In the genomic region with DNA sequence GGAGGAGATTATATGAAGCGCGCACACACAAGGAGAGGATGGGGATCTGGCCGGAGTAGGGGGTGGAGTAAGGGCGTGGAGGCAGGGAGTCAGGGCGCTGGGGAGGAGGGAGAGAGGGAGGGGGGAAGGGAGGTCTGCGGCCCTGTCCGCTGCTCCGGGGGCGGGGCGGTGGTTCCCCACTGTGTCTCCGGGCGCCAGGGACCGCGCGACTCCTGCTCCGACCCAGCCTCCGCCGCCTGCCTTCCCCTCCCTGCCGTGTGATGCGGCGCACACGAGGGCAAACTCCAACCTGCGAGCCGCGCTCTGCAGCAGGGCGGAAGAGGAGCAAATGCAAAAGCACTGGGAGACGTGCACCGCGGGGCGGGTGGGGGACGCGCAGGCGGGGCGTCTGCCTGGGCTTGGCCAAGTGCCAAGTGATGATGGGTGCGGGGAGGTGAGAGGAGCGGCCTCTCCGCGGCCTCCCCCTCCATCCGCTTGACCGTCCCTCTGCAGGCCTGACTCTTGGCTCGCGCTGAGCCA, we compare ENCODE assay signal across 9 cellular contexts. TPM values are rescaled to one million over a fixed set of nuclear protein-coding genes. Genes with fewer than 3 reads are reported as not detected.
DNase-seq lines count a peak whose midpoint lies in the region; ATAC-seq and TF ChIP-seq lines count a peak whose summit lies in the region.
"Had no signal": no experiment of that assay in that cellular context is flagged by ENCODE, and none has a peak within 500 bp of the region (broad histone marks: within the 10 kb centered on the region; RNA-seq: fewer than 3 reads in every experiment).

TSS of gene DCHS2 (minus strand) at position 69 of the 519 bp plus-strand sequence. CDS start 444 bp downstream, outside the sequence.

- H3K4me3 Mint-ChIP-seq in CD8-positive, alpha-beta memory T cell = peak within 1 kb of the TSS; percentile 26 to 83 (median 59)
- peak within 1 kb of the TSS; percentile 84 for H3K4me3 Mint-ChIP-seq in neural crest cell

- POLR2A ChIA-PET in CD8-positive, alpha-beta memory T cell (lab: Charles Lee) = no interaction called here

- no peak within 1 kb of the TSS for H3K4me3 ChIP-seq in CD8-positive, alpha-beta memory T cell (ENCODE audit: low read length)
- peak within 1 kb of the TSS; percentile 35 for H3K4me3 ChIP-seq in epithelial cell of proximal tubule (ENCODE audit: low read depth, low read length)

- ATAC-seq in GM18909 (IDR thresholded peaks at IDR 0.05; ENCODE audit: poor library complexity, unreplicated experiment) (peak; percentile 64), HG03108 (IDR thresholded peaks at IDR 0.05; ENCODE audit: unreplicated experiment) (peak; percentile 60)

- no peaks in the 10 kb centered on the region for H3K9me3 ChIP-seq in CD8-positive, alpha-beta memory T cell (ENCODE audit: low read length)
- H3K9me3 ChIP-seq: neutrophil had no signal

- peaks cover 13% of the 10 kb centered on the region for H3K27me3 ChIP-seq in CD8-positive, alpha-beta memory T cell (ENCODE audit: insufficient read depth, low read length, poor library complexity, severe bottlenecking)

- H3K36me3 ChIP-seq in CD8-positive, alpha-beta memory T cell (ENCODE audit: insufficient read depth, low read length) = no peaks in the 10 kb centered on the region
- H3K36me3 ChIP-seq: neutrophil had no signal

- H3K27me3 Mint-ChIP-seq in CD8-positive, alpha-beta memory T cell = peaks cover 35 to 60% of the 10 kb centered on the region in 2 donors
- H3K27me3 Mint-ChIP-seq in neural crest cell (ENCODE audit: low read depth) = peaks cover 82% of the 10 kb centered on the region

- no peak within 1 kb of the TSS for H3K27ac ChIP-seq in CD8-positive, alpha-beta memory T cell (ENCODE audit: low read depth, low read length)
- H3K27ac ChIP-seq: neutrophil had no signal

- H3K4me1 Mint-ChIP-seq in CD8-positive, alpha-beta memory T cell = peaks cover 6 to 20% (median 13%) of the 10 kb centered on the region in 3 donors
- peaks cover 15% of the 10 kb centered on the region for H3K4me1 Mint-ChIP-seq in neural crest cell

- H3K27ac Mint-ChIP-seq in CD8-positive, alpha-beta memory T cell = no peak within 1 kb of the TSS
- no peak within 1 kb of the TSS for H3K27ac Mint-ChIP-seq in neural crest cell (ENCODE audit: unreplicated experiment)

- DNase-seq in CD8-positive, alpha-beta memory T cell = no peak
- DNase-seq in SKM-1 treated with dmso at 0.1 percent for 144 hours (lab: John Stamatoyannopoulos, UW; ENCODE audit: unreplicated experiment) (peak; percentile 34), epithelial cell of proximal tubule (ENCODE audit: low read depth) (no peak), neural crest cell (ENCODE audit: low read depth, low spot score) (peak; percentile 28), NCI-H128 (lab: John Stamatoyannopoulos, UW; ENCODE audit: unreplicated experiment) (no peak), NCI-H446 treated with DMSO at 0.1 percent for 48 hours (lab: John Stamatoyannopoulos, UW) (no peak)

- peaks cover 0 to 4% (median 0%) of the 10 kb centered on the region in 5 donors for H3K9me3 Mint-ChIP-seq in CD8-positive, alpha-beta memory T cell
- H3K9me3 Mint-ChIP-seq in neural crest cell = no peaks in the 10 kb centered on the region

- CTCF ChIA-PET in CD8-positive, alpha-beta memory T cell (lab: Charles Lee) = no interaction called here

- no peaks in the 10 kb centered on the region for H3K4me1 ChIP-seq in CD8-positive, alpha-beta memory T cell (ENCODE audit: insufficient read depth, low read length)

- TF ChIP-seq CTCF in epithelial cell of proximal tubule (conservative IDR thresholded peaks at IDR 0.05; ENCODE audit: low read depth, low read length) (no peak), neural crest cell (conservative IDR thresholded peaks at IDR 0.05) (no peak)

- H3K36me3 Mint-ChIP-seq in CD8-positive, alpha-beta memory T cell = no peaks in the 10 kb centered on the region
- H3K36me3 Mint-ChIP-seq in neural crest cell (ENCODE audit: low read depth) = no peaks in the 10 kb centered on the region

RNA-seq across cellular contexts. Expression of gene DCHS2, which starts in this region (rescaled TPM):
- total RNA-seq in CD8-positive, alpha-beta memory T cell = under 1 TPM in 1 of 2 experiments, not detected in 1; 0.09 TPM
- not detected for polyA plus RNA-seq in CD8-positive, alpha-beta memory T cell
- 0.12 and 0.87 TPM in 2 replicates for total RNA-seq in epithelial cell of proximal tubule
- total RNA-seq in neural crest cell = 0.91 and 1.2 TPM in 2 replicates

Comparison
In these comparisons a context has a peak if more than half of its experiments do, and no peak if none do; other contexts are left out.
1. DNase-seq: peak in SKM-1 treated with dmso at 0.1 percent for 144 hours (single experiment) and neural crest cell (single experiment); none in CD8-positive, alpha-beta memory T cell (0 of 5), epithelial cell of proximal tubule (single experiment), NCI-H128 (single experiment) and NCI-H446 treated with DMSO at 0.1 percent for 48 hours (single experiment).